ENCODE assay signal across 8 cellular contexts in the genomic region with DNA sequence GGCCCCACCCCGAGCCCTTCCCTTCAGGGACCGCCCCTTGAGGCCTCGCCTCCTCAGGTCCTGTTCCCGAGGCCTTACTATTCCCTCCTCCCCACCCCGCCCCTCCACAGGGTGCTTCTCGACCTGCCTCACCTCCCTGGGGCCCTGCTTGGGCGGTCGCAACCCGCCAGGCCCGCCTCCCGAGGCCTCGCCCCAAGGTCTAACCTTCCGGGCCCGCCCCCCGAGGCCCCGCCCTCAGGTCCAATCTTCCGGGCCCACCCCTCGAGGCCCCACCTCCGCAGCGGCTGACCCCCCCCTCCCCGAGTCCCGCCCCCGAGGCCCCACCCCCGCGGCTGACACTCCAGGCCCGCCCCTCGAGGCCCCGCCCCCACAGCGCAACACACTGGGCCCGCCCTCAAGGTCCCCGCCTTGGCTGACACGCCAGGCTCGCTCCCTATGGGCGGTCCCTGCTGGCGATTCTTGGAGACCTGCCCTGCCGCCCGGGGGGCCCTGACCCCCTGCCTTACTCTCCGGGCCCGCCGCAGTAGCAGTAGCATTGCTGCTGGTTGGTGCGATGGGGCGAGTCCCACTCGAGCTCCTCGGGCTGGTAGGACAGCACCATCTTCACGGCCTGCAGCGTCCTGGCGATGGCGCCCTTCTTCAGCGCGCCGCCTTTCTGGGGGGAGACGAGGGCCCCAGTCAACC. TPM values are rescaled to one million over a fixed set of nuclear protein-coding genes. Genes with fewer than 3 reads are reported as not detected.
A peak's percentile ranks its signal among the peaks of the same experiment; 100 is the strongest.
DNase-seq lines count a peak whose midpoint lies in the region; ATAC-seq and TF ChIP-seq lines count a peak whose summit lies in the region.

No MANE protein-coding gene starts in this region.

- peak; percentile 65 for TF ChIP-seq CTCF in CD8-positive, alpha-beta T cell (IDR thresholded peaks at IDR 0.05)
- TF ChIP-seq CTCF in omental fat pad (IDR thresholded peaks at IDR 0.05): no peak

- H3K27ac Mint-ChIP-seq in CD8-positive, alpha-beta T cell: peak overlapping the region; percentile 98
- H3K27ac Mint-ChIP-seq in activated naive CD4-positive, alpha-beta T cell treated with anti-CD3 and anti-CD28 coated beads, Interleukin-2, amount 10 ng/mL, durations not matched to agents 7 days and 5 days: peak overlapping the region; percentile 95

- H3K27ac ChIP-seq in CD8-positive, alpha-beta T cell (ENCODE audit: low read depth, low read length): peak overlapping the region; percentile 62
- no peak overlapping the region for H3K27ac ChIP-seq in SJCRH30
- peak overlapping the region; percentile 84 for H3K27ac ChIP-seq in temporal lobe (ENCODE audit: low read depth, low read length)

- ATAC-seq in CD8-positive, alpha-beta T cell: peak; percentile 84
- ATAC-seq in GM19395 (IDR thresholded peaks at IDR 0.05; ENCODE audit: unreplicated experiment) (peak; percentile 91), HG03565 (IDR thresholded peaks at IDR 0.05; ENCODE audit: unreplicated experiment) (peak; percentile 83), omental fat pad (ENCODE audit: low FRiP score) (peak; percentile 95)

- POLR2A ChIA-PET in CD8-positive, alpha-beta T cell (lab: Charles Lee): interaction anchor here (0.6 to 16.7 kb wide), 18 partner anchors 9 to 253 kb away, joined by 3 to 192 read pairs (median 4); partner anchors contain the start of genes FBXW2, PSMD5 and TRAF1

- H3K36me3 Mint-ChIP-seq in CD8-positive, alpha-beta T cell: peaks cover 54% of the 10 kb centered on the region
- H3K36me3 Mint-ChIP-seq in activated naive CD4-positive, alpha-beta T cell treated with anti-CD3 and anti-CD28 coated beads, Interleukin-2, amount 10 ng/mL, durations not matched to agents 7 days and 5 days: peaks cover 68% of the 10 kb centered on the region

- intact Hi-C loops in CD8-positive, alpha-beta T cell (cut with DNase I, micrococcal nuclease): loop anchor here (1.0 to 2.0 kb wide), 11 partner anchors 26 to 333 kb away; partner anchors contain the start of genes CNTRL (in 2 of the 2), FBXW2 (in 2 of the 2) and PSMD5 (in 1 of the 2)

- H3K27me3 Mint-ChIP-seq in CD8-positive, alpha-beta T cell (ENCODE audit: low read depth): no peaks in the 10 kb centered on the region
- H3K27me3 Mint-ChIP-seq in activated naive CD4-positive, alpha-beta T cell treated with anti-CD3 and anti-CD28 coated beads, Interleukin-2, amount 10 ng/mL, durations not matched to agents 7 days and 5 days: no peaks in the 10 kb centered on the region

- peaks cover 22% of the 10 kb centered on the region for H3K4me1 ChIP-seq in CD8-positive, alpha-beta T cell (ENCODE audit: insufficient read depth, low read length)
- H3K4me1 ChIP-seq in SJCRH30: no peaks in the 10 kb centered on the region

- CTCF ChIA-PET in CD8-positive, alpha-beta T cell (lab: Charles Lee): interaction anchor here (0.9 to 16.9 kb wide), 19 partner anchors 9 to 191 kb away, joined by 3 to 351 read pairs (median 6); partner anchors contain the start of gene TRAF1
- CTCF ChIA-PET in activated naive CD4-positive, alpha-beta T cell treated with anti-CD3 and anti-CD28 coated beads, Interleukin-2, amount 10 ng/mL, durations not matched to agents 7 days and 5 days (lab: Charles Lee): interaction anchor here (0.6 to 11.3 kb wide), 24 partner anchors 8 to 192 kb away, joined by 3 to 83 read pairs (median 4); no protein-coding TSS in a partner anchor

- no peaks in the 10 kb centered on the region for H3K9me3 ChIP-seq in CD8-positive, alpha-beta T cell (ENCODE audit: low read length)
- H3K9me3 ChIP-seq in SJCRH30 (replicated peaks): no peaks in the 10 kb centered on the region

- peak overlapping the region; percentile 91 for H3K4me3 Mint-ChIP-seq in CD8-positive, alpha-beta T cell
- H3K4me3 Mint-ChIP-seq in activated naive CD4-positive, alpha-beta T cell treated with anti-CD3 and anti-CD28 coated beads, Interleukin-2, amount 10 ng/mL, durations not matched to agents 7 days and 5 days: peak overlapping the region; percentile 80

- DNase-seq in CD8-positive, alpha-beta T cell: peak; percentile 95 to 98 (median 97)
- DNase-seq in SJCRH30 (peak; percentile 76 to 85), globus pallidus (ENCODE audit: low spot score) (peak; percentile 92), omental fat pad (ENCODE audit: low spot score) (peak; percentile 94)
- peak; percentile 97 for DNase-seq in activated naive CD4-positive, alpha-beta T cell treated with anti-CD3 and anti-CD28 coated beads, Interleukin-2, amount 10 ng/mL, durations not matched to agents 7 days and 5 days

- H3K4me1 Mint-ChIP-seq in CD8-positive, alpha-beta T cell (ENCODE audit: low read depth): peaks cover 21% of the 10 kb centered on the region
- peaks cover 65% of the 10 kb centered on the region for H3K4me1 Mint-ChIP-seq in activated naive CD4-positive, alpha-beta T cell treated with anti-CD3 and anti-CD28 coated beads, Interleukin-2, amount 10 ng/mL, durations not matched to agents 7 days and 5 days

- peak overlapping the region; percentile 57 for H3K4me3 ChIP-seq in CD8-positive, alpha-beta T cell (ENCODE audit: low read depth, low read length)
- peak overlapping the region; percentile 33 for H3K4me3 ChIP-seq in SJCRH30

- no peaks in the 10 kb centered on the region for H3K9me3 Mint-ChIP-seq in CD8-positive, alpha-beta T cell
- H3K9me3 Mint-ChIP-seq in activated naive CD4-positive, alpha-beta T cell treated with anti-CD3 and anti-CD28 coated beads, Interleukin-2, amount 10 ng/mL, durations not matched to agents 7 days and 5 days: no peaks in the 10 kb centered on the region

- H3K27me3 ChIP-seq in CD8-positive, alpha-beta T cell (ENCODE audit: insufficient read depth, low read length): no peaks in the 10 kb centered on the region
- no peaks in the 10 kb centered on the region for H3K27me3 ChIP-seq in SJCRH30

- peaks cover 19% of the 10 kb centered on the region for H3K36me3 ChIP-seq in CD8-positive, alpha-beta T cell (ENCODE audit: insufficient read depth, low read length)
- H3K36me3 ChIP-seq in SJCRH30: peaks cover 21% of the 10 kb centered on the region

RNA-seq across cellular contexts. Expression of gene PHF19, which starts 8.2 kb away (rescaled TPM):
- 10 to 100 TPM; 47.3 to 48.5 TPM for total RNA-seq in CD8-positive, alpha-beta T cell
- total RNA-seq in SJCRH30 (2014; rRNA removed; shearing (Covaris generic)): 20.2 and 24.1 TPM in 2 replicates
- 10 to 100 TPM; 16.3 to 31.2 (median 25.3) TPM for total RNA-seq in omental fat pad
- 3.9 TPM for total RNA-seq in temporal lobe

RNA-seq across cellular contexts. Expression of gene PSMD5, which starts 26.1 kb away (rescaled TPM):
- total RNA-seq in CD8-positive, alpha-beta T cell: 10 to 100 TPM; 38.5 to 58.2 TPM
- 49.0 and 54.1 TPM in 2 replicates for total RNA-seq in SJCRH30 (2014; rRNA removed; shearing (Covaris generic))
- total RNA-seq in omental fat pad (10 to 100 TPM; 30.7 to 57.5 (median 36.2) TPM), temporal lobe (22.9 TPM)

RNA-seq across cellular contexts. Expression of gene TRAF1, which starts 57.8 kb away (rescaled TPM):
- total RNA-seq in CD8-positive, alpha-beta T cell: 10 to 100 TPM; 61.2 to 61.7 TPM
- total RNA-seq in SJCRH30 (2014; rRNA removed; shearing (Covaris generic)): 0.25 and 0.26 TPM in 2 replicates
- total RNA-seq in omental fat pad: 1 to 10 TPM; 3.0 to 9.0 (median 6.1) TPM
- total RNA-seq in temporal lobe: 2.0 TPM

Comparison
In these comparisons a context has a peak if more than half of its experiments do, and no peak if none do; other contexts are left out.
1. RNA of gene TRAF1, which starts 57.8 kb away (total RNA-seq): 61.2 to 61.7 TPM in CD8-positive, alpha-beta T cell; 3.0 to 9.0 TPM in omental fat pad, 2.0 TPM in temporal lobe (single experiment) and 0.25 to 0.26 TPM in SJCRH30; every median in the first group is over 4 times any median in the second.
2. Peak in every context shown above with its lines, with median percentiles within 50 percentile points of each other: ATAC-seq and DNase-seq.